21 cellular contexts compared by ENCODE assay signal in the genomic region with DNA sequence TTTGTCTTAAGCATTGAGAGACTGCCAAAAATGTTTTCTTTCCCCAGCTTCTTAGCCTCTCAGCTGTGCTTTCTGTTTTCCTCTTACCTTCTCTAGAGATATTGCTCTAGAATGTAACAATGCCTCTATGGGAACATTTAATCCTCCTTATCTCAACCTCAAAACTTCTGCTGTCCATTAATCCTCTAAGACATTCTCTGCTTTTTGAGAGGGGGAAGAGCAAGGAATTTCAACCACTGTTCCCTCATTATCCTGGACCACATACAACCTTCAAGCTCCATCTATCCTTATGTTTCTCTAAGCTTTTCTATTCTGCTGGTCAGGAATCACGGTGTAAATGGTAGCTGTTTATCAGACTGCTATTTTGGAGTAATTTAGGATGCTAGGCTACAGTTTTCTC.
"Had no signal": no experiment of that assay in that cellular context is flagged by ENCODE, and none has a peak within 500 bp of the region (broad histone marks: within the 10 kb centered on the region; RNA-seq: fewer than 3 reads in every experiment).

No MANE protein-coding gene starts in this region.

- H3K9me3 ChIP-seq: ovary, stomach, testis, upper lobe of left lung had no signal

- H3K4me1 ChIP-seq: stomach, testis had no signal

- H3K36me3 Mint-ChIP-seq: activated CD4-positive, alpha-beta memory T cell treated with anti-CD3 and anti-CD28 coated beads for 36 hours; activated naive CD4-positive, alpha-beta T cell treated with anti-CD3 and anti-CD28 coated beads, Interleukin-2, amount 50 U/mL, for 24 hours; brain had no signal

- H3K27ac Mint-ChIP-seq: activated CD4-positive, alpha-beta memory T cell treated with anti-CD3 and anti-CD28 coated beads for 36 hours; activated naive CD4-positive, alpha-beta T cell treated with anti-CD3 and anti-CD28 coated beads, Interleukin-2, amount 50 U/mL, for 24 hours; brain had no signal

- H3K27ac ChIP-seq: left ventricle myocardium inferior, ovary, stomach, testis, upper lobe of left lung, VCaP had no signal

- DNase-seq: activated CD4-positive, alpha-beta memory T cell treated with anti-CD3 and anti-CD28 coated beads for 36 hours; activated effector memory CD4-positive, alpha-beta T cell treated with anti-CD3 and anti-CD28 coated beads, Interleukin-2, amount 50 U/mL, for 16 hours; activated T-cell treated with anti-CD3 and anti-CD28 coated beads, Interleukin-2, amount 50 U/mL, for 48 hours; amniotic stem cell; cortex of kidney; effector CD4-positive, alpha-beta T cell; foreskin melanocyte; kidney; left ventricle myocardium inferior; ovary; stimulated activated CD4-positive, alpha-beta T cell treated with anti-CD3 and anti-CD28 coated beads, Interleukin-1b, Interleukin-23, amount 100 ng/mL, for 48 hours; stomach; testis; upper lobe of left lung had no signal

- H3K4me1 Mint-ChIP-seq: activated naive CD4-positive, alpha-beta T cell treated with anti-CD3 and anti-CD28 coated beads, Interleukin-2, amount 50 U/mL, for 24 hours; central memory CD8-positive, alpha-beta T cell had no signal

- H3K27me3 ChIP-seq: ovary, stomach, testis, upper lobe of left lung had no signal

- H3K4me3 Mint-ChIP-seq: activated CD4-positive, alpha-beta memory T cell treated with anti-CD3 and anti-CD28 coated beads for 36 hours; activated naive CD4-positive, alpha-beta T cell treated with anti-CD3 and anti-CD28 coated beads, Interleukin-2, amount 50 U/mL, for 24 hours; brain; central memory CD8-positive, alpha-beta T cell; neural crest cell had no signal

- H3K4me3 ChIP-seq: left ventricle myocardium inferior, ovary, stomach, testis, upper lobe of left lung had no signal

- ATAC-seq: sciatic nerve, SK-N-SH treated with all-trans-retinoic acid at 6 μM for 48 hours had no signal

- H3K36me3 ChIP-seq: left ventricle myocardium inferior, ovary, stomach, upper lobe of left lung had no signal

- H3K27me3 Mint-ChIP-seq: activated CD4-positive, alpha-beta memory T cell treated with anti-CD3 and anti-CD28 coated beads for 36 hours; activated naive CD4-positive, alpha-beta T cell treated with anti-CD3 and anti-CD28 coated beads, Interleukin-2, amount 50 U/mL, for 24 hours; brain; central memory CD8-positive, alpha-beta T cell had no signal

- H3K9me3 Mint-ChIP-seq: activated CD4-positive, alpha-beta memory T cell treated with anti-CD3 and anti-CD28 coated beads for 36 hours; activated naive CD4-positive, alpha-beta T cell treated with anti-CD3 and anti-CD28 coated beads, Interleukin-2, amount 50 U/mL, for 24 hours; neural crest cell had no signal
